In the genomic region with DNA sequence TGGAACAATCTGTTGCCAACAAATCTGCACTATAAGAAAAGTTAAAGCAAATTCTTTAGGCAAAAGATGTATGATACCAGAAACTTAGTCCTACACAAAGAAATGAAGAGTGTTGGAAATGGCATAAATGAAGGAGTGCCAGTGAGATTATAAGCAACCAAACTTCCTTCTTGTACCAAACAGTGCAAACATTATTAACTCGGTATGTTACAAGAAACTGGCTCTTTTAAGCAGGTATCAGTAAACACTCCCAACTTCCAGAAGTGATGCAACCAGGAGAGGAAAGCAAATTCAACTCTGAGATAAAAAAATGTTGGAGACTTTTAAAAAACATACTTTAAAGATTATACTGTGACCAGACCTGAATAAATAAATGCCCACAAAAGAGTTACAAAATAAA, we compare ENCODE assay signal across 32 cellular contexts. TPM values are rescaled to one million over a fixed set of nuclear protein-coding genes. Genes with fewer than 3 reads are reported as not detected.
DNase-seq lines count a peak whose midpoint lies in the region; ATAC-seq lines count a peak whose summit lies in the region.
"Had no signal": no experiment of that assay in that cellular context is flagged by ENCODE, and none has a peak within 500 bp of the region (broad histone marks: within the 10 kb centered on the region; RNA-seq: fewer than 3 reads in every experiment).

No MANE protein-coding gene starts in this region.

- CTCF ChIA-PET in activated CD4-positive, alpha-beta T cell treated with anti-CD3 and anti-CD28 coated beads for 36 hours (lab: Charles Lee): interaction anchor here (1.4 to 2.1 kb wide), 2 partner anchors 17 to 170 kb away, joined by 3 to 8 read pairs; no protein-coding TSS in a partner anchor

- peaks cover 94% of the 10 kb centered on the region for H3K36me3 ChIP-seq in CD4-positive, CD25-positive, alpha-beta regulatory T cell (ENCODE audit: control insufficient read depth, insufficient read depth, low read length)
- H3K36me3 ChIP-seq: ovary had no signal

- no peaks in the 10 kb centered on the region for H3K9me3 ChIP-seq in CD4-positive, CD25-positive, alpha-beta regulatory T cell (ENCODE audit: control insufficient read depth in 2 of 2, low read length in 2 of 2)
- H3K9me3 ChIP-seq: gastrocnemius medialis, MG63, ovary, right atrium auricular region had no signal

- H3K4me1 Mint-ChIP-seq in activated CD4-positive, alpha-beta T cell treated with anti-CD3 and anti-CD28 coated beads for 36 hours: peaks cover 42% of the 10 kb centered on the region
- H3K4me1 Mint-ChIP-seq in CD4-positive, CD25-positive, alpha-beta regulatory T cell: peaks cover 37 to 47% (median 41%) of the 10 kb centered on the region in 4 donors
- H3K4me1 Mint-ChIP-seq in central memory CD8-positive, alpha-beta T cell: peaks cover 57% of the 10 kb centered on the region
- H3K4me1 Mint-ChIP-seq in naive thymus-derived CD8-positive, alpha-beta T cell: peaks cover 26 to 50% (median 42%) of the 10 kb centered on the region in 4 donors
- H3K4me1 Mint-ChIP-seq: CD14-positive monocyte, nephron had no signal

- no peaks in the 10 kb centered on the region for H3K27me3 Mint-ChIP-seq in activated CD4-positive, alpha-beta T cell treated with anti-CD3 and anti-CD28 coated beads for 36 hours
- H3K27me3 Mint-ChIP-seq in CD4-positive, CD25-positive, alpha-beta regulatory T cell: no peaks in the 10 kb centered on the region
- H3K27me3 Mint-ChIP-seq in central memory CD8-positive, alpha-beta T cell: no peaks in the 10 kb centered on the region
- no peaks in the 10 kb centered on the region for H3K27me3 Mint-ChIP-seq in naive thymus-derived CD8-positive, alpha-beta T cell
- H3K27me3 Mint-ChIP-seq: activated naive CD8-positive, alpha-beta T cell treated with anti-CD3 and anti-CD28 coated beads, Interleukin-2, amount 10 ng/mL, durations not matched to agents 7 days and 5 days; type B pancreatic cell had no signal

- H3K4me3 Mint-ChIP-seq in activated CD4-positive, alpha-beta T cell treated with anti-CD3 and anti-CD28 coated beads for 36 hours: no peak overlapping the region
- H3K4me3 Mint-ChIP-seq in CD4-positive, CD25-positive, alpha-beta regulatory T cell: peak overlapping the region in 1 of 4 donors; percentile 32
- H3K4me3 Mint-ChIP-seq in central memory CD8-positive, alpha-beta T cell: no peak overlapping the region
- no peak overlapping the region for H3K4me3 Mint-ChIP-seq in naive thymus-derived CD8-positive, alpha-beta T cell
- H3K4me3 Mint-ChIP-seq: activated naive CD8-positive, alpha-beta T cell treated with anti-CD3 and anti-CD28 coated beads, Interleukin-2, amount 10 ng/mL, durations not matched to agents 7 days and 5 days; activated T-helper 1 cell treated with anti-CD3 and anti-CD28 coated beads, Interleukin-12 subunit alpha, Interleukin-12 subunit beta, Interleukin-2, Interleukin-4 antibody, amounts not matched to agents 30 ng/mL and 10 ng/mL and 1 ng/mL, durations not matched to agents 14 hours and 24 hours and 36 hours; CD14-positive monocyte; nephron; type B pancreatic cell had no signal

- H3K27ac ChIP-seq in CD4-positive, CD25-positive, alpha-beta regulatory T cell (ENCODE audit: insufficient read depth, low read length, poor library complexity, severe bottlenecking): no peak overlapping the region
- H3K27ac ChIP-seq in caudate nucleus (ENCODE audit: low read depth, low read length): no peak overlapping the region
- H3K27ac ChIP-seq: 22Rv1, dorsolateral prefrontal cortex, gastrocnemius medialis, hepatocyte, ovary, PC-9, right atrium auricular region had no signal

- H3K4me3 ChIP-seq in CD4-positive, CD25-positive, alpha-beta regulatory T cell (ENCODE audit: low read depth, low read length): no peak overlapping the region
- H3K4me3 ChIP-seq: dorsolateral prefrontal cortex, gastrocnemius medialis, hepatocyte, MG63, ovary, PC-9, right atrium auricular region, smooth muscle cell had no signal

- intact Hi-C loops in activated CD4-positive, alpha-beta T cell treated with anti-CD3 and anti-CD28 coated beads for 36 hours (cut with DNase I, micrococcal nuclease): no loop called here

- POLR2A ChIA-PET in activated CD4-positive, alpha-beta T cell treated with anti-CD3 and anti-CD28 coated beads for 36 hours (lab: Charles Lee): interaction anchor here (0.5 kb wide), 1 partner anchor 152 kb away, joined by 3 read pairs; no protein-coding TSS in a partner anchor
- POLR2A ChIA-PET in naive thymus-derived CD8-positive, alpha-beta T cell (lab: Charles Lee): no interaction called here

- ATAC-seq in activated CD4-positive, alpha-beta T cell treated with anti-CD3 and anti-CD28 coated beads for 36 hours: no peak
- ATAC-seq in CD4-positive, CD25-positive, alpha-beta regulatory T cell (ENCODE audit: low read depth in 2 of 2): no peak
- ATAC-seq in central memory CD8-positive, alpha-beta T cell (replicated peaks; ENCODE audit: extremely low read depth, poor library complexity, severe bottlenecking): no peak
- no peak for ATAC-seq in naive thymus-derived CD8-positive, alpha-beta T cell
- ATAC-seq: gastrocnemius medialis had no signal

- no peaks in the 10 kb centered on the region for H3K9me3 Mint-ChIP-seq in activated CD4-positive, alpha-beta T cell treated with anti-CD3 and anti-CD28 coated beads for 36 hours (ENCODE audit: low read depth)
- no peaks in the 10 kb centered on the region for H3K9me3 Mint-ChIP-seq in CD4-positive, CD25-positive, alpha-beta regulatory T cell
- no peaks in the 10 kb centered on the region for H3K9me3 Mint-ChIP-seq in central memory CD8-positive, alpha-beta T cell
- no peaks in the 10 kb centered on the region for H3K9me3 Mint-ChIP-seq in naive thymus-derived CD8-positive, alpha-beta T cell
- H3K9me3 Mint-ChIP-seq: activated naive CD8-positive, alpha-beta T cell treated with anti-CD3 and anti-CD28 coated beads, Interleukin-2, amount 10 ng/mL, durations not matched to agents 7 days and 5 days; activated T-helper 1 cell treated with anti-CD3 and anti-CD28 coated beads, Interleukin-12 subunit alpha, Interleukin-12 subunit beta, Interleukin-2, Interleukin-4 antibody, amounts not matched to agents 30 ng/mL and 10 ng/mL and 1 ng/mL, durations not matched to agents 14 hours and 24 hours and 36 hours; CD14-positive monocyte; nephron; type B pancreatic cell had no signal

- DNase-seq in activated CD4-positive, alpha-beta T cell treated with anti-CD3 and anti-CD28 coated beads for 36 hours: no peak
- DNase-seq in activated CD4-positive, alpha-beta T cell treated with anti-CD3 and anti-CD28 coated beads for 1 hour: no peak
- DNase-seq in CD4-positive, CD25-positive, alpha-beta regulatory T cell: no peak
- no peak for DNase-seq in central memory CD8-positive, alpha-beta T cell (ENCODE audit: low spot score in 2 of 2)
- no peak for DNase-seq in naive thymus-derived CD8-positive, alpha-beta T cell
- DNase-seq in NCI-H146 treated with DMSO at 0.1 percent for 48 hours (lab: John Stamatoyannopoulos, UW; ENCODE audit: unreplicated experiment) (no peak), caudate nucleus (lab: John Stamatoyannopoulos, UW) (no peak)
- no peak for DNase-seq in activated CD4-positive, CD25-positive, alpha-beta regulatory T cell treated with anti-CD3 and anti-CD28 coated beads, Interleukin-2, amount 50 U/mL, for 72 hours
- DNase-seq: activated naive CD8-positive, alpha-beta T cell treated with anti-CD3 and anti-CD28 coated beads, Interleukin-2, amount 10 ng/mL, durations not matched to agents 7 days and 5 days; DMS153; dorsolateral prefrontal cortex; gastrocnemius medialis; KG1; MG63; midbrain; NCI-H1105 treated with DMSO at 0.1 percent for 48 hours; NCI-H2029; NCI-H524 treated with DMSO at 0.1 percent for 48 hours; ovary; PC-9; SHP77; stimulated activated CD4-positive, alpha-beta T cell treated with anti-CD3 and anti-CD28 coated beads, Interleukin-2, amount 100 ng/mL, for 24 hours; substantia nigra; T-helper 9 cell had no signal

- H3K36me3 Mint-ChIP-seq in activated CD4-positive, alpha-beta T cell treated with anti-CD3 and anti-CD28 coated beads for 36 hours (ENCODE audit: low read depth): peaks cover 76% of the 10 kb centered on the region
- peaks cover 68% of the 10 kb centered on the region for H3K36me3 Mint-ChIP-seq in CD4-positive, CD25-positive, alpha-beta regulatory T cell
- H3K36me3 Mint-ChIP-seq in central memory CD8-positive, alpha-beta T cell (ENCODE audit: insufficient read depth): peaks cover 82% of the 10 kb centered on the region
- H3K36me3 Mint-ChIP-seq in naive thymus-derived CD8-positive, alpha-beta T cell: peaks cover 5 to 90% (median 33%) of the 10 kb centered on the region in 3 donors

- H3K4me1 ChIP-seq in CD4-positive, CD25-positive, alpha-beta regulatory T cell (ENCODE audit: control insufficient read depth, insufficient read depth, low read length, poor library complexity, severe bottlenecking): no peaks in the 10 kb centered on the region
- H3K4me1 ChIP-seq: gastrocnemius medialis, right atrium auricular region had no signal

- peak overlapping the region; percentile 49 for H3K27ac Mint-ChIP-seq in activated CD4-positive, alpha-beta T cell treated with anti-CD3 and anti-CD28 coated beads for 36 hours
- H3K27ac Mint-ChIP-seq in CD4-positive, CD25-positive, alpha-beta regulatory T cell: peak overlapping the region in 2 of 3 donors; percentile 63 to 93
- H3K27ac Mint-ChIP-seq in central memory CD8-positive, alpha-beta T cell (ENCODE audit: low read depth): peak overlapping the region; percentile 81
- peak overlapping the region in 9 of 10 donors; percentile 25 to 77 (median 57) for H3K27ac Mint-ChIP-seq in naive thymus-derived CD8-positive, alpha-beta T cell
- H3K27ac Mint-ChIP-seq: activated naive CD8-positive, alpha-beta T cell treated with anti-CD3 and anti-CD28 coated beads, Interleukin-2, amount 10 ng/mL, durations not matched to agents 7 days and 5 days; activated T-helper 1 cell treated with anti-CD3 and anti-CD28 coated beads, Interleukin-12 subunit alpha, Interleukin-12 subunit beta, Interleukin-2, Interleukin-4 antibody, amounts not matched to agents 30 ng/mL and 10 ng/mL and 1 ng/mL, durations not matched to agents 14 hours and 24 hours and 36 hours; nephron; type B pancreatic cell had no signal

- no peaks in the 10 kb centered on the region for H3K27me3 ChIP-seq in CD4-positive, CD25-positive, alpha-beta regulatory T cell (ENCODE audit: control insufficient read depth, insufficient read depth, low read length)
- H3K27me3 ChIP-seq: dorsolateral prefrontal cortex, gastrocnemius medialis, hepatocyte, MG63, ovary, right atrium auricular region had no signal

RNA-seq across cellular contexts. Expression of a gene that starts 28.5 kb away (rescaled TPM):
- total RNA-seq in activated CD4-positive, alpha-beta T cell treated with anti-CD3 and anti-CD28 coated beads for 36 hours: 100 to 1,000 TPM; 102 to 106 TPM
- 66.1 TPM for total RNA-seq in CD4-positive, CD25-positive, alpha-beta regulatory T cell
- 10 to 100 TPM; 70.3 to 94.9 (median 80.4) TPM for polyA plus RNA-seq in CD4-positive, CD25-positive, alpha-beta regulatory T cell
- total RNA-seq in naive thymus-derived CD8-positive, alpha-beta T cell: 10 to 100 TPM; 78.3 to 79.6 TPM
- 10 to 100 TPM; 46.6 to 67.7 (median 64.9) TPM for polyA plus RNA-seq in naive thymus-derived CD8-positive, alpha-beta T cell

RNA-seq across cellular contexts. Expression of a gene that starts 49.1 kb away (rescaled TPM):
- total RNA-seq in activated CD4-positive, alpha-beta T cell treated with anti-CD3 and anti-CD28 coated beads for 36 hours: 100 to 1,000 TPM; 231 to 330 TPM
- 190 TPM for total RNA-seq in CD4-positive, CD25-positive, alpha-beta regulatory T cell
- polyA plus RNA-seq in CD4-positive, CD25-positive, alpha-beta regulatory T cell: 100 to 1,000 TPM; 163 to 224 (median 195) TPM
- 100 to 1,000 TPM; 150 to 152 TPM for total RNA-seq in naive thymus-derived CD8-positive, alpha-beta T cell
- 100 to 1,000 TPM; 154 to 159 (median 156) TPM for polyA plus RNA-seq in naive thymus-derived CD8-positive, alpha-beta T cell
